ENCODE assay signal across 19 cellular contexts in the genomic region with DNA sequence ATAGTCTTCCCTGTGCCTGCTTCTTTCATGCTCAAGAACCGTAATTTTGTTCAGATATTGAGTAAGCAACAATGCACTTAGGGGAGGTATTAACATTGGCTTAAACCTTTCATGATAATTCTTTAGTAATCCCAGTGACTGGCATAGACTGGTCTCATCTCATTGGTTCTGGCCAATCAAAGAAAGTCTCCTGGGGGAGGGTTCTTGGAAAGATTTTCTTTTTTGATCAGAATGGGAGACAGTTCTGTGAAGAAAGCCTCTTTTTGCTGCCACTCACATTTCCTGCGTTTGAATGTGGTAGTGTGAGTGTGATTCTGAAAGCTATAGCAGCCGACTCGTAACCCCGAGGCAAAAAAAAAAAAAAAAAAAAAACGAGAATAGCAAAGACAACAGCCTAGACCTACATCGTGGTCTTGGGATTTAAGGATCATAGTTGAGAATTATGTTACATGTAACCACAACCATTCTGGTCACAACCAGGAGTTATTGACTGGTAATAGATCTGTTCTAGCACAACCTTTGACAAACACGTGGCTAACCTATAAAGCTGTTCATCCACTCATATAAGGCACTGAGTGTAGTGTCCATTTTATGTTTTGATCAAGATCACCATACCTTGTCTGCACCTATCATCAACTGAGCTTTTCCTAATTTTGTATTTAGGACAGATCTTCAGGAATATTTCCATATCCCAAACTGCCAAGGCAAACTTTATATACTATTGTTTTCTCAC. TPM values are rescaled to one million over a fixed set of nuclear protein-coding genes. Genes with fewer than 3 reads are reported as not detected.
DNase-seq lines count a peak whose midpoint lies in the region; ATAC-seq and TF ChIP-seq lines count a peak whose summit lies in the region.
"Had no signal": no experiment of that assay in that cellular context is flagged by ENCODE, and none has a peak within 500 bp of the region (broad histone marks: within the 10 kb centered on the region; RNA-seq: fewer than 3 reads in every experiment).

No MANE protein-coding gene starts in this region.

- H3K4me3 Mint-ChIP-seq in activated T-cell treated with anti-CD3 and anti-CD28 coated beads, Interleukin-2, amount 50 U/mL, for 4 hours = peak overlapping the region; percentile 46
- peak overlapping the region; percentile 16 for H3K4me3 Mint-ChIP-seq in activated naive CD8-positive, alpha-beta T cell treated with anti-CD3 and anti-CD28 coated beads for 36 hours
- H3K4me3 Mint-ChIP-seq in stimulated activated naive B cell treated with anti-CD40 and anti-IgM and Interleukin-4, amounts not matched to agents 10 μg/mL and 1 μg/mL and 100 μg/mL, for 72 hours = no peak overlapping the region
- H3K4me3 Mint-ChIP-seq: memory B cell, neural crest cell had no signal

- peaks cover 6 to 22% of the 10 kb centered on the region in 2 donors for H3K36me3 ChIP-seq in ascending aorta

- H3K9me3 Mint-ChIP-seq in activated T-cell treated with anti-CD3 and anti-CD28 coated beads, Interleukin-2, amount 50 U/mL, for 4 hours = no peaks in the 10 kb centered on the region
- no peaks in the 10 kb centered on the region for H3K9me3 Mint-ChIP-seq in activated naive CD8-positive, alpha-beta T cell treated with anti-CD3 and anti-CD28 coated beads for 36 hours
- no peaks in the 10 kb centered on the region for H3K9me3 Mint-ChIP-seq in stimulated activated naive B cell treated with anti-CD40 and anti-IgM and Interleukin-4, amounts not matched to agents 10 μg/mL and 1 μg/mL and 100 μg/mL, for 72 hours
- H3K9me3 Mint-ChIP-seq: memory B cell, neural crest cell had no signal

- peak overlapping the region; percentile 50 for H3K27ac Mint-ChIP-seq in activated naive CD8-positive, alpha-beta T cell treated with anti-CD3 and anti-CD28 coated beads for 36 hours
- H3K27ac Mint-ChIP-seq in stimulated activated naive B cell treated with anti-CD40 and anti-IgM and Interleukin-4, amounts not matched to agents 10 μg/mL and 1 μg/mL and 100 μg/mL, for 72 hours = peak overlapping the region; percentile 15
- H3K27ac Mint-ChIP-seq: memory B cell had no signal

- H3K27me3 ChIP-seq in dorsolateral prefrontal cortex = no peaks in the 10 kb centered on the region
- H3K27me3 ChIP-seq in ascending aorta = no peaks in the 10 kb centered on the region
- H3K27me3 ChIP-seq: suprapubic skin had no signal

- no peak overlapping the region for H3K27ac ChIP-seq in dorsolateral prefrontal cortex
- no peak overlapping the region for H3K27ac ChIP-seq in ascending aorta
- H3K27ac ChIP-seq: suprapubic skin had no signal

- intact Hi-C loops in dorsolateral prefrontal cortex (cut with DNase I) (no loop called here), ascending aorta (cut with DNase I) (no loop called here)

- peaks cover 24% of the 10 kb centered on the region for H3K36me3 Mint-ChIP-seq in activated T-cell treated with anti-CD3 and anti-CD28 coated beads, Interleukin-2, amount 50 U/mL, for 4 hours (ENCODE audit: insufficient read depth)
- peaks cover 32% of the 10 kb centered on the region for H3K36me3 Mint-ChIP-seq in activated naive CD8-positive, alpha-beta T cell treated with anti-CD3 and anti-CD28 coated beads for 36 hours
- H3K36me3 Mint-ChIP-seq in stimulated activated naive B cell treated with anti-CD40 and anti-IgM and Interleukin-4, amounts not matched to agents 10 μg/mL and 1 μg/mL and 100 μg/mL, for 72 hours = peaks cover 41 to 57% of the 10 kb centered on the region in 2 donors

- no peak for DNase-seq in activated T-cell treated with anti-CD3 and anti-CD28 coated beads, Interleukin-2, amount 50 U/mL, for 4 hours
- DNase-seq in activated T-cell treated with anti-CD3 and anti-CD28 coated beads for 4 hours (no peak), NCI-H82 (lab: John Stamatoyannopoulos, UW) (peak; percentile 79), dorsolateral prefrontal cortex (no peak), ascending aorta (ENCODE audit: low spot score in 2 of 2) (no peak), iPS-NIHi7 (ENCODE audit: extremely low spot score) (no peak)
- DNase-seq in activated naive CD8-positive, alpha-beta T cell treated with anti-CD3 and anti-CD28 coated beads for 36 hours = no peak
- DNase-seq in stimulated activated naive B cell treated with anti-CD40 and anti-IgM and Interleukin-4, amounts not matched to agents 10 μg/mL and 1 μg/mL and 100 μg/mL, for 72 hours = no peak
- DNase-seq: Caco-2, GDM1, head of caudate nucleus, NCI-H146, NCI-H226, right cardiac atrium, SHP77 treated with DMSO at 0.1 percent for 48 hours, T1000 had no signal

- TF ChIP-seq CTCF in dorsolateral prefrontal cortex (IDR thresholded peaks at IDR 0.05 in 54 of 56, conservative IDR thresholded peaks at IDR 0.05 in 2 of 56; ENCODE audit: low read depth in 1 of 56, partially characterized antibody in 56 of 56) (no peak), ascending aorta (IDR thresholded peaks at IDR 0.05) (no peak)

- peaks cover 32% of the 10 kb centered on the region for H3K4me1 Mint-ChIP-seq in activated T-cell treated with anti-CD3 and anti-CD28 coated beads, Interleukin-2, amount 50 U/mL, for 4 hours (ENCODE audit: low read depth)
- H3K4me1 Mint-ChIP-seq in activated naive CD8-positive, alpha-beta T cell treated with anti-CD3 and anti-CD28 coated beads for 36 hours = peaks cover 42% of the 10 kb centered on the region
- peaks cover 32 to 66% of the 10 kb centered on the region in 2 donors for H3K4me1 Mint-ChIP-seq in stimulated activated naive B cell treated with anti-CD40 and anti-IgM and Interleukin-4, amounts not matched to agents 10 μg/mL and 1 μg/mL and 100 μg/mL, for 72 hours
- H3K4me1 Mint-ChIP-seq: neural crest cell had no signal

- H3K9me3 ChIP-seq in ascending aorta = no peaks in the 10 kb centered on the region
- H3K9me3 ChIP-seq: Caco-2, suprapubic skin had no signal

- peaks cover 0 to 2% of the 10 kb centered on the region in 2 donors for H3K4me1 ChIP-seq in ascending aorta
- H3K4me1 ChIP-seq: Caco-2, suprapubic skin had no signal

- H3K27me3 Mint-ChIP-seq in activated T-cell treated with anti-CD3 and anti-CD28 coated beads, Interleukin-2, amount 50 U/mL, for 4 hours (ENCODE audit: low read depth) = no peaks in the 10 kb centered on the region
- no peaks in the 10 kb centered on the region for H3K27me3 Mint-ChIP-seq in activated naive CD8-positive, alpha-beta T cell treated with anti-CD3 and anti-CD28 coated beads for 36 hours
- no peaks in the 10 kb centered on the region for H3K27me3 Mint-ChIP-seq in stimulated activated naive B cell treated with anti-CD40 and anti-IgM and Interleukin-4, amounts not matched to agents 10 μg/mL and 1 μg/mL and 100 μg/mL, for 72 hours
- H3K27me3 Mint-ChIP-seq: memory B cell had no signal

- no peak overlapping the region for H3K4me3 ChIP-seq in dorsolateral prefrontal cortex
- H3K4me3 ChIP-seq in ascending aorta = no peak overlapping the region
- H3K4me3 ChIP-seq: suprapubic skin had no signal

- ATAC-seq in activated T-cell treated with anti-CD3 and anti-CD28 coated beads, Interleukin-2, amount 50 U/mL, for 4 hours = peak; percentile 55 to 66
- no peak for ATAC-seq in stimulated activated naive B cell treated with anti-CD40 and anti-IgM and Interleukin-4, amounts not matched to agents 10 μg/mL and 1 μg/mL and 100 μg/mL, for 72 hours (replicated peaks)

RNA-seq across cellular contexts. Expression of a gene that starts 15.1 kb away (rescaled TPM):
- 1 to 10 TPM; 2.3 to 4.2 (median 2.8) TPM for total RNA-seq in activated T-cell treated with anti-CD3 and anti-CD28 coated beads, Interleukin-2, amount 50 U/mL, for 4 hours
- total RNA-seq in activated naive CD8-positive, alpha-beta T cell treated with anti-CD3 and anti-CD28 coated beads for 36 hours = 1 to 10 TPM; 3.5 to 4.9 TPM
- total RNA-seq in dorsolateral prefrontal cortex = 1 to 10 TPM in 67 of 120 experiments, under 1 TPM in 43, not detected in 10; 0.29 to 4.3 (median 1.2) TPM
- not detected for total RNA-seq in ascending aorta

RNA-seq across cellular contexts. Expression of a gene that starts 15.4 kb away (rescaled TPM):
- total RNA-seq in activated T-cell treated with anti-CD3 and anti-CD28 coated beads, Interleukin-2, amount 50 U/mL, for 4 hours = 10 to 100 TPM; 13.0 to 13.5 (median 13.2) TPM
- total RNA-seq in activated naive CD8-positive, alpha-beta T cell treated with anti-CD3 and anti-CD28 coated beads for 36 hours = 10 to 100 TPM; 13.0 to 13.9 TPM
- total RNA-seq in dorsolateral prefrontal cortex (10 to 100 TPM in 115 of 120 experiments, 1 to 10 TPM in 5; 8.8 to 17.7 (median 12.6) TPM), ascending aorta (11.1 TPM)

Comparison
In these comparisons a context has a peak if more than half of its experiments do, and no peak if none do; other contexts are left out.
1. ATAC-seq: peak in activated T-cell treated with anti-CD3 and anti-CD28 coated beads, Interleukin-2, amount 50 U/mL, for 4 hours (2 of 2); none in stimulated activated naive B cell treated with anti-CD40 and anti-IgM and Interleukin-4, amounts not matched to agents 10 μg/mL and 1 μg/mL and 100 μg/mL, for 72 hours (0 of 2).
2. H3K4me3 Mint-ChIP-seq: peak in activated T-cell treated with anti-CD3 and anti-CD28 coated beads, Interleukin-2, amount 50 U/mL, for 4 hours (single experiment) and activated naive CD8-positive, alpha-beta T cell treated with anti-CD3 and anti-CD28 coated beads for 36 hours (single experiment); none in stimulated activated naive B cell treated with anti-CD40 and anti-IgM and Interleukin-4, amounts not matched to agents 10 μg/mL and 1 μg/mL and 100 μg/mL, for 72 hours (0 of 2).